21 cellular contexts compared by ENCODE assay signal in genomic region chr2:138565251-138565598, GRCh38.
DNase-seq lines count a peak whose midpoint lies in the region; ATAC-seq and TF ChIP-seq lines count a peak whose summit lies in the region.
"Had no signal": no experiment of that assay in that cellular context is flagged by ENCODE, and none has a peak within 500 bp of the region (broad histone marks: within the 10 kb centered on the region; RNA-seq: fewer than 3 reads in every experiment).

No MANE protein-coding gene starts in this region.

- H3K36me3 Mint-ChIP-seq in MCF 10A (ENCODE audit: insufficient read depth, unreplicated experiment): peaks cover 54% of the 10 kb centered on the region

- DNase-seq in MCF 10A (ENCODE audit: unreplicated experiment) (peak; percentile 3), breast epithelium (ENCODE audit: low spot score in 2 of 2) (no peak), lung (ENCODE audit: low spot score) (no peak), NCI-H446 (lab: John Stamatoyannopoulos, UW) (no peak), left ventricle myocardium superior (no peak), HPDE6-E6E7 (ENCODE audit: extremely low spot score) (no peak), DMS 273 (lab: John Stamatoyannopoulos, UW; ENCODE audit: unreplicated experiment) (no peak)
- DNase-seq: AML-193; Caco-2; CD4-positive, alpha-beta T cell; DMS153; GDM1; GOT3; H7; HFFc6 had no signal

- no peak overlapping the region for H3K27ac Mint-ChIP-seq in MCF 10A (ENCODE audit: low read depth, unreplicated experiment)
- H3K27ac Mint-ChIP-seq: CD4-positive, alpha-beta T cell; HFFc6 had no signal

- ATAC-seq in esophagus mucosa (peak; percentile 86), lung (ENCODE audit: insufficient read depth, low FRiP score) (peak; percentile 27), left ventricle myocardium superior (no peak)
- ATAC-seq: A549, HCT116, HepG2 had no signal

- H3K36me3 ChIP-seq in breast epithelium (peaks cover 6% of the 10 kb centered on the region), lung (ENCODE audit: control insufficient read depth in 2 of 2, insufficient read depth in 2 of 2, low read length in 2 of 2) (peaks cover 2 to 6% of the 10 kb centered on the region in 2 donors)

- no peaks in the 10 kb centered on the region for H3K9me3 Mint-ChIP-seq in MCF 10A (ENCODE audit: unreplicated experiment)
- H3K9me3 Mint-ChIP-seq: CD4-positive, alpha-beta T cell; HFFc6 had no signal

- POLR2A ChIA-PET in MCF 10A (lab: Yijun Ruan, JAX): no interaction called here

- H3K4me3 ChIP-seq in breast epithelium (no peak overlapping the region), lung (no peak overlapping the region)
- H3K4me3 ChIP-seq: A549 had no signal

- H3K27me3 ChIP-seq in breast epithelium (no peaks in the 10 kb centered on the region), lung (ENCODE audit: control insufficient read depth, insufficient read depth) (no peaks in the 10 kb centered on the region)

- no TSS peak for BruUV-seq in MCF 10A (replicated peaks; lab: Mats Ljungman, UMichigan)

- H3K27me3 Mint-ChIP-seq in MCF 10A (ENCODE audit: insufficient read depth, unreplicated experiment): no peaks in the 10 kb centered on the region
- H3K27me3 Mint-ChIP-seq: CD4-positive, alpha-beta T cell had no signal

- no peak for TF ChIP-seq CTCF in MCF 10A (IDR thresholded peaks at IDR 0.05; ENCODE audit: unreplicated experiment)
- no peak for TF ChIP-seq CTCF in breast epithelium (IDR thresholded peaks at IDR 0.05)
- TF ChIP-seq CTCF in lung (IDR thresholded peaks at IDR 0.05; ENCODE audit: control extremely low read depth, extremely low read depth): no peak

- H3K27ac ChIP-seq in breast epithelium (no peak overlapping the region), lung (ENCODE audit: low read depth in 1 of 2, low read length in 1 of 2) (no peak overlapping the region)
- H3K27ac ChIP-seq: 22Rv1, A549, C4-2B had no signal

- CTCF ChIA-PET in MCF 10A (lab: Yijun Ruan, JAX): interaction anchor here (0.6 kb wide), 1 partner anchor 665 kb away, joined by 3 read pairs; no protein-coding TSS in a partner anchor

- no peaks in the 10 kb centered on the region for H3K4me1 ChIP-seq in breast epithelium
- H3K4me1 ChIP-seq in lung (ENCODE audit: control insufficient read depth in 2 of 2, insufficient read depth in 2 of 2, low read length in 2 of 2): no peaks in the 10 kb centered on the region
- H3K4me1 ChIP-seq: A549, Caco-2 had no signal

- H3K4me1 Mint-ChIP-seq in MCF 10A (ENCODE audit: insufficient read depth, unreplicated experiment): no peaks in the 10 kb centered on the region

- H3K9me3 ChIP-seq in breast epithelium (no peaks in the 10 kb centered on the region), lung (ENCODE audit: control insufficient read depth in 2 of 2, insufficient read depth in 1 of 2, low read length in 1 of 2) (no peaks in the 10 kb centered on the region)
- H3K9me3 ChIP-seq: A549, Caco-2 had no signal

- intact Hi-C loops in MCF 10A (cut with micrococcal nuclease): no loop called here
- intact Hi-C loops in breast epithelium (cut with DNase I; ENCODE audit: low total_unique reads): no loop called here
- intact Hi-C loops in left ventricle myocardium superior (cut with micrococcal nuclease): no loop called here

- TF ChIP-seq POLR2A in breast epithelium (IDR thresholded peaks at IDR 0.05): no peak

- H3K4me3 Mint-ChIP-seq in MCF 10A (ENCODE audit: unreplicated experiment): no peak overlapping the region
- H3K4me3 Mint-ChIP-seq: CD4-positive, alpha-beta T cell; HFFc6 had no signal
